Comparison of ENCODE assay signal across 20 cellular contexts in genomic region chr7:123744416-123744815, GRCh38.
"Had no signal": no experiment of that assay in that cellular context is flagged by ENCODE, and none has a peak within 500 bp of the region (broad histone marks: within the 10 kb centered on the region; RNA-seq: fewer than 3 reads in every experiment).

No MANE protein-coding gene starts in this region.

- H3K27me3 Mint-ChIP-seq: activated naive CD4-positive, alpha-beta T cell treated with anti-CD3 and anti-CD28 coated beads, Interleukin-2, amount 50 U/mL, for 24 hours had no signal

- H3K9me3 ChIP-seq: adrenal gland, ascending aorta, left lung, upper lobe of left lung had no signal

- H3K4me3 Mint-ChIP-seq: T-helper 1 cell treated with Interleukin-12 subunit alpha and Interleukin-12 subunit beta and Interleukin-4 antibody, amounts not matched to agents 30 μg/mL and 1 μg/mL, for 36 hours had no signal

- H3K4me3 ChIP-seq: adrenal gland, ascending aorta, left lung, lung, upper lobe of left lung had no signal

- H3K36me3 Mint-ChIP-seq: activated naive CD4-positive, alpha-beta T cell treated with anti-CD3 and anti-CD28 coated beads, Interleukin-2, amount 50 U/mL, for 24 hours; natural killer cell had no signal

- H3K27me3 ChIP-seq: adrenal gland, ascending aorta, left lung, upper lobe of left lung had no signal

- ATAC-seq: left lung, natural killer cell, sciatic nerve, WTC11 had no signal

- H3K27ac Mint-ChIP-seq: activated naive CD4-positive, alpha-beta T cell treated with anti-CD3 and anti-CD28 coated beads, Interleukin-2, amount 50 U/mL, for 24 hours; natural killer cell; T-helper 1 cell treated with Interleukin-12 subunit alpha and Interleukin-12 subunit beta and Interleukin-4 antibody, amounts not matched to agents 30 μg/mL and 1 μg/mL, for 36 hours had no signal

- H2AFZ ChIP-seq: parathyroid adenoma had no signal

- H3K27ac ChIP-seq: adrenal gland, ascending aorta, left lung, parathyroid adenoma, upper lobe of left lung had no signal

- H3K9me3 Mint-ChIP-seq: activated naive CD4-positive, alpha-beta T cell treated with anti-CD3 and anti-CD28 coated beads, Interleukin-2, amount 50 U/mL, for 24 hours; natural killer cell; T-helper 1 cell treated with Interleukin-12 subunit alpha and Interleukin-12 subunit beta and Interleukin-4 antibody, amounts not matched to agents 30 μg/mL and 1 μg/mL, for 36 hours; WTC11 had no signal

- H3K36me3 ChIP-seq: adrenal gland, ascending aorta, left lung, upper lobe of left lung had no signal

- DNase-seq: activated gamma-delta T cell treated with Interleukin-2 at 50 U/mL for 16 hours; activated T-cell treated with anti-CD3 and anti-CD28 coated beads, Interleukin-2, amount 50 U/mL, for 1 hour; adrenal gland; cerebellar nuclear complex; cortex of kidney; foreskin fibroblast; kidney glomerular epithelial cell; left lung; natural killer cell; stimulated activated CD4-positive, alpha-beta T cell treated with anti-CD3 and anti-CD28 coated beads, Interleukin-4, amount 100 ng/mL, for 1 hour; stimulated activated naive CD4-positive, alpha-beta T cell; T1000; upper lobe of left lung had no signal
